ENCODE assay signal across 13 cellular contexts in genomic region chr4:37008199-37008598, GRCh38.
DNase-seq lines count a peak whose midpoint lies in the region; ATAC-seq and TF ChIP-seq lines count a peak whose summit lies in the region.
"Had no signal": no experiment of that assay in that cellular context is flagged by ENCODE, and none has a peak within 500 bp of the region (broad histone marks: within the 10 kb centered on the region; RNA-seq: fewer than 3 reads in every experiment).

No MANE protein-coding gene starts in this region.

- ATAC-seq in GM21447 (IDR thresholded peaks at IDR 0.05; ENCODE audit: unreplicated experiment) (no peak), HG03521 (IDR thresholded peaks at IDR 0.05; ENCODE audit: unreplicated experiment) (no peak)

- H3K9ac ChIP-seq in rectal smooth muscle tissue (ENCODE audit: low read length): no peak overlapping the region
- no peak overlapping the region for H3K9ac ChIP-seq in neural progenitor cell

- peak overlapping the region; percentile 79 for H3K27ac Mint-ChIP-seq in chondrocyte (ENCODE audit: unreplicated experiment)
- no peak overlapping the region for H3K27ac Mint-ChIP-seq in neural progenitor cell
- H3K27ac Mint-ChIP-seq: T-helper 2 cell treated with Interferon-gamma antibody and Interleukin-4, amounts not matched to agents 5 μg/mL and 100 μg/mL, for 36 hours had no signal

- TF ChIP-seq CTCF in chondrocyte (IDR thresholded peaks at IDR 0.05) (no peak), neural progenitor cell (IDR thresholded peaks at IDR 0.05) (no peak)

- H3K4me3 ChIP-seq in rectal smooth muscle tissue (ENCODE audit: low read length) (no peak overlapping the region), neural progenitor cell (no peak overlapping the region)
- H3K4me3 ChIP-seq: skin epidermis had no signal

- peak overlapping the region; percentile 24 for H3K27ac ChIP-seq in rectal smooth muscle tissue (ENCODE audit: low read depth, low read length)
- H3K27ac ChIP-seq in neural progenitor cell: no peak overlapping the region

- no peaks in the 10 kb centered on the region for H3K79me2 ChIP-seq in neural progenitor cell (ENCODE audit: low read depth)

- no peaks in the 10 kb centered on the region for H3K9me3 ChIP-seq in neural progenitor cell (ENCODE audit: low read depth)
- H3K9me3 ChIP-seq: Caco-2 had no signal

- H3K4me1 ChIP-seq in rectal smooth muscle tissue (ENCODE audit: control insufficient read depth, insufficient read depth, low read length) (no peaks in the 10 kb centered on the region), neural progenitor cell (no peaks in the 10 kb centered on the region)
- H3K4me1 ChIP-seq: Caco-2 had no signal

- H4K20me1 ChIP-seq in neural progenitor cell (ENCODE audit: low read depth): no peaks in the 10 kb centered on the region

- DNase-seq in HuH-7 (ENCODE audit: low spot score) (peak; percentile 19), NCI-H69 (lab: John Stamatoyannopoulos, UW) (peak; percentile 91), chondrocyte (ENCODE audit: low spot score) (no peak), neural progenitor cell (ENCODE audit: low spot score) (no peak), NCI-H2196 (lab: John Stamatoyannopoulos, UW; ENCODE audit: unreplicated experiment) (no peak)
- DNase-seq: Caco-2, erythroblast, NCI-H526 treated with DMSO at 0.1 percent for 48 hours had no signal

- H3K4me1 Mint-ChIP-seq in chondrocyte (ENCODE audit: low read depth) (peaks cover 9% of the 10 kb centered on the region), neural progenitor cell (no peaks in the 10 kb centered on the region)

- H2AFZ ChIP-seq in neural progenitor cell (replicated peaks): no peak overlapping the region

- no peak overlapping the region for H3K4me2 ChIP-seq in neural progenitor cell

- H3K27me3 ChIP-seq in rectal smooth muscle tissue (ENCODE audit: control insufficient read depth, insufficient read depth, low read length) (no peaks in the 10 kb centered on the region), neural progenitor cell (no peaks in the 10 kb centered on the region)

- H3K36me3 Mint-ChIP-seq in chondrocyte (ENCODE audit: low read depth) (peaks cover 2% of the 10 kb centered on the region), neural progenitor cell (peaks cover 4% of the 10 kb centered on the region)

- H3K9me3 Mint-ChIP-seq in chondrocyte (ENCODE audit: low read depth) (peaks cover 14% of the 10 kb centered on the region), neural progenitor cell (peaks cover 15% of the 10 kb centered on the region)
- H3K9me3 Mint-ChIP-seq: T-helper 2 cell treated with Interferon-gamma antibody and Interleukin-4, amounts not matched to agents 5 μg/mL and 100 μg/mL, for 36 hours had no signal

- no peak overlapping the region for H3K4me3 Mint-ChIP-seq in chondrocyte (ENCODE audit: unreplicated experiment)
- no peak overlapping the region for H3K4me3 Mint-ChIP-seq in neural progenitor cell
- H3K4me3 Mint-ChIP-seq: T-helper 2 cell treated with Interferon-gamma antibody and Interleukin-4, amounts not matched to agents 5 μg/mL and 100 μg/mL, for 36 hours had no signal

- no peaks in the 10 kb centered on the region for H3K36me3 ChIP-seq in rectal smooth muscle tissue (ENCODE audit: control insufficient read depth, insufficient read depth, low read length)
- no peaks in the 10 kb centered on the region for H3K36me3 ChIP-seq in neural progenitor cell

- H3F3A ChIP-seq in neural progenitor cell (ENCODE audit: low read depth): no peaks in the 10 kb centered on the region

- H3K27me3 Mint-ChIP-seq in chondrocyte (ENCODE audit: low read depth) (no peaks in the 10 kb centered on the region), neural progenitor cell (ENCODE audit: insufficient read depth, low read depth) (no peaks in the 10 kb centered on the region)

Comparison
In these comparisons a context has a peak if more than half of its experiments do, and no peak if none do; other contexts are left out.
1. DNase-seq: peak in HuH-7 (single experiment) and NCI-H69 (single experiment); none in chondrocyte (single experiment), neural progenitor cell (single experiment) and NCI-H2196 (single experiment).